ENCODE assay signal across 8 cellular contexts in genomic region chr14:77376771-77377501, GRCh38. TPM values are rescaled to one million over a fixed set of nuclear protein-coding genes. Genes with fewer than 3 reads are reported as not detected.
DNase-seq lines count a peak whose midpoint lies in the region; ATAC-seq, FAIRE-seq and TF ChIP-seq lines count a peak whose summit lies in the region.

TSS of gene SAMD15 (plus strand) at chr14:77377379. CDS start at chr14:77377419, 40 bp downstream.
A gene with protein sequence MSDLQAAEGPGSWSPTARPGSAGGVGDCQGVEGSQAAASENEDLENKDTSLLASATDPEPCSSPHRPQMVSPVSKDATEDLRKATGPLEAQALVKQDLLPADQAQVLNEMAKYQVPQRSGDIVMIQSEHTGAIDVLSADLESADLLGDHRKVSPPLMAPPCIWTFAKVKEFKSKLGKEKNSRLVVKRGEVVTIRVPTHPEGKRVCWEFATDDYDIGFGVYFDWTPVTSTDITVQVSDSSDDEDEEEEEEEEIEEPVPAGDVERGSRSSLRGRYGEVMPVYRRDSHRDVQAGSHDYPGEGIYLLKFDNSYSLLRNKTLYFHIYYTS (minus strand): TSS chr14:77377094. CDS start chr14:77377053, 41 bp downstream.

- TF ChIP-seq CTCF in LNCaP clone FGC (IDR thresholded peaks at IDR 0.05; ENCODE audit: control insufficient read depth, extremely low read depth, insufficient read depth): peak; percentile 29
- TF ChIP-seq CTCF in RWPE2 (IDR thresholded peaks at IDR 0.05; ENCODE audit: poor library complexity, severe bottlenecking): peak; percentile 24
- peak in 3 of 4 experiments; percentile 24 to 55 (median 39) for TF ChIP-seq CTCF in gastroesophageal sphincter (IDR thresholded peaks at IDR 0.05)
- peak; percentile 58 for TF ChIP-seq CTCF in neutrophil (IDR thresholded peaks at IDR 0.05)

- peak; percentile 28 to 50 for TF ChIP-seq POLR2A in gastroesophageal sphincter (IDR thresholded peaks at IDR 0.05)

- DNase-seq in H4 (ENCODE audit: low spot score) (peak; percentile 69), LNCaP clone FGC (ENCODE audit: low read depth) (peak; percentile 66), RWPE2 (ENCODE audit: low spot score) (peak; percentile 86), activated gamma-delta T cell treated with Interleukin-2 at 50 U/mL for 16 hours (peak; percentile 80), substantia nigra (lab: John Stamatoyannopoulos, UW) (peak; percentile 31 to 93 (median 78))

- peak; percentile 67 for FAIRE-seq in G401.6 (lab: Jason Lieb, UNC)

- ATAC-seq in RWPE2 (ENCODE audit: low read depth) (peak; percentile 97), gastroesophageal sphincter (peak; percentile 97)

- no peak for TF ChIP-seq EP300 in gastroesophageal sphincter (IDR thresholded peaks at IDR 0.05)

- H3K4me1 ChIP-seq in RWPE2 (ENCODE audit: insufficient read depth, poor library complexity, severe bottlenecking) (peaks cover 10% of the 10 kb centered on the region), gastroesophageal sphincter (peaks cover 0 to 27% (median 9%) of the 10 kb centered on the region in 3 donors), neutrophil (ENCODE audit: control insufficient read depth in 1 of 2, insufficient read depth in 1 of 2, low read depth in 1 of 2, low read length in 1 of 2) (peaks cover 36 to 38% of the 10 kb centered on the region in 2 experiments)

- 0 to 1% methylated on average over 10 to 25 of the region's 69 CpGs for WGBS in gastroesophageal sphincter (ENCODE audit: low coverage in 1 of 2), 2 donors

- H3K36me3 ChIP-seq in RWPE2 (ENCODE audit: low read depth): no peaks in the 10 kb centered on the region
- no peaks in the 10 kb centered on the region for H3K36me3 ChIP-seq in gastroesophageal sphincter
- H3K36me3 ChIP-seq in neutrophil: no peaks in the 10 kb centered on the region

- H3K4me3 ChIP-seq in LNCaP clone FGC (ENCODE audit: low read depth, low read length): peak within 1 kb of the TSS; percentile 87
- peak within 1 kb of the TSS; percentile 87 for H3K4me3 ChIP-seq in RWPE2 (ENCODE audit: severe bottlenecking)
- H3K4me3 ChIP-seq in gastroesophageal sphincter: peak within 1 kb of the TSS; percentile 73 to 78
- peak within 1 kb of the TSS; percentile 89 to 95 for H3K4me3 ChIP-seq in neutrophil (ENCODE audit: low read depth in 1 of 2, low read length in 1 of 2)

- H3K27me3 ChIP-seq in RWPE2 (ENCODE audit: insufficient read depth, poor library complexity, severe bottlenecking) (no peaks in the 10 kb centered on the region), gastroesophageal sphincter (no peaks in the 10 kb centered on the region), neutrophil (no peaks in the 10 kb centered on the region)

- H3K27ac ChIP-seq in RWPE2 (ENCODE audit: poor library complexity, severe bottlenecking): peak within 1 kb of the TSS; percentile 60
- peak within 1 kb of the TSS; percentile 44 to 90 (median 86) for H3K27ac ChIP-seq in gastroesophageal sphincter
- peak within 1 kb of the TSS; percentile 89 for H3K27ac ChIP-seq in neutrophil
- H3K27ac ChIP-seq in substantia nigra (ENCODE audit: low read depth, low read length, poor library complexity, severe bottlenecking): peak within 1 kb of the TSS; percentile 79

- H3K9me3 ChIP-seq in RWPE2 (ENCODE audit: severe bottlenecking): no peaks in the 10 kb centered on the region
- no peaks in the 10 kb centered on the region for H3K9me3 ChIP-seq in gastroesophageal sphincter
- no peaks in the 10 kb centered on the region for H3K9me3 ChIP-seq in neutrophil

RNA-seq across cellular contexts. Expression of gene SAMD15, which starts in this region (rescaled TPM):
- 2.1 and 3.6 TPM in 2 replicates for total RNA-seq in H4 (2014; rRNA removed; shearing (Covaris generic))
- total RNA-seq in gastroesophageal sphincter: 1 to 10 TPM in 2 of 4 donors, under 1 TPM in 1, not detected in 1; 0.20 to 1.5 (median 1.4) TPM

RNA-seq across cellular contexts. Expression of the second gene that starts in this region (rescaled TPM):
- total RNA-seq in H4 (2014; rRNA removed; shearing (Covaris generic)): 7.0 and 8.5 TPM in 2 replicates
- total RNA-seq in gastroesophageal sphincter: 10 to 100 TPM; 16.6 to 21.4 (median 20.7) TPM

Comparison
In these comparisons a context has a peak if more than half of its experiments do, and no peak if none do; other contexts are left out.
1. Peak in every context shown above with its lines: DNase-seq, ATAC-seq, H3K4me3 ChIP-seq and H3K27ac ChIP-seq.